11 cellular contexts compared by ENCODE assay signal in the genomic region with DNA sequence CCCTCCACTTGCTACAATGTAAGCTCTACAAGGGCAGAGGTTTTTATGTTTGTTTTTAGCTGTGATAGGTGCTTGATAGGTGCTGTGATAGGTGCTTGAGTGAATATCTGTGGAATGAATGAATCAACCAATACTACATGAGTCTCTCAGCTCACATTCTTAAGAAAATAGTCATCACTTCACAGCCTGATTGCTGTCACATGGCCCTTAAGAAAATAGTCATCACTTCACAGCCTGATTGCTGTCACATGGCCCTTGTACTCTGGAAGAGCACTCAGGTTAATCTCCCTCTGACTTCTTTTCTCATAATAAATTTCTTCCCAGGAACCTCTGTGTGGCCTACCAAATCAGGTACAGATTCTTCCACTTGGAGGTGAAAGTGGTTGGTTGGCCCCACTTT.
DNase-seq lines count a peak whose midpoint lies in the region.
"Had no signal": no experiment of that assay in that cellular context is flagged by ENCODE, and none has a peak within 500 bp of the region (broad histone marks: within the 10 kb centered on the region; RNA-seq: fewer than 3 reads in every experiment).

No MANE protein-coding gene starts in this region.

- H3K4me1 Mint-ChIP-seq in T-helper 2 cell treated with Interferon-gamma antibody and Interleukin-4, amounts not matched to agents 5 μg/mL and 100 μg/mL, for 36 hours (ENCODE audit: low read depth), result no peaks in the 10 kb centered on the region

- no peaks in the 10 kb centered on the region for H3K36me3 Mint-ChIP-seq in T-helper 2 cell treated with Interferon-gamma antibody and Interleukin-4, amounts not matched to agents 5 μg/mL and 100 μg/mL, for 36 hours (ENCODE audit: low read depth)

- H3K4me3 Mint-ChIP-seq in T-helper 2 cell treated with Interferon-gamma antibody and Interleukin-4, amounts not matched to agents 5 μg/mL and 100 μg/mL, for 36 hours, result no peak overlapping the region
- H3K4me3 Mint-ChIP-seq: dendritic cell treated with granulocyte-macrophage colony-stimulating factor and Interleukin-4, amounts not matched to agents 40 ng/mL and 50 ng/mL, for 4 days had no signal

- DNase-seq in DMS79 (lab: John Stamatoyannopoulos, UW) (peak; percentile 4), M059J (ENCODE audit: low read depth) (peak; percentile 89), dermis blood vessel endothelial cell (peak; percentile 85), myocyte (ENCODE audit: low read depth) (peak; percentile 17), HuH-7.5 (ENCODE audit: low spot score) (no peak), NCI-H2196 treated with DMSO at 0.1 percent for 48 hours (lab: John Stamatoyannopoulos, UW; ENCODE audit: unreplicated experiment) (no peak)
- no peak for DNase-seq in T-helper 2 cell treated with Interferon-gamma antibody and Interleukin-4, amounts not matched to agents 5 μg/mL and 100 μg/mL, for 36 hours (ENCODE audit: low spot score)
- DNase-seq in activated CD8-positive, alpha-beta memory T cell treated with anti-CD3 and anti-CD28 coated beads for 24 hours, result no peak
- DNase-seq: stimulated activated CD4-positive, alpha-beta T cell treated with anti-CD3 and anti-CD28 coated beads, Interleukin-4, amount 100 ng/mL, for 1 hour; WERI-Rb-1 had no signal

- H3K27ac Mint-ChIP-seq in T-helper 2 cell treated with Interferon-gamma antibody and Interleukin-4, amounts not matched to agents 5 μg/mL and 100 μg/mL, for 36 hours, result no peak overlapping the region
- H3K27ac Mint-ChIP-seq: dendritic cell treated with granulocyte-macrophage colony-stimulating factor and Interleukin-4, amounts not matched to agents 40 ng/mL and 50 ng/mL, for 4 days had no signal

- no peaks in the 10 kb centered on the region for H3K9me3 Mint-ChIP-seq in T-helper 2 cell treated with Interferon-gamma antibody and Interleukin-4, amounts not matched to agents 5 μg/mL and 100 μg/mL, for 36 hours
- H3K9me3 Mint-ChIP-seq: dendritic cell treated with granulocyte-macrophage colony-stimulating factor and Interleukin-4, amounts not matched to agents 40 ng/mL and 50 ng/mL, for 4 days had no signal

- no peaks in the 10 kb centered on the region for H3K27me3 Mint-ChIP-seq in T-helper 2 cell treated with Interferon-gamma antibody and Interleukin-4, amounts not matched to agents 5 μg/mL and 100 μg/mL, for 36 hours (ENCODE audit: low read depth)
- H3K27me3 Mint-ChIP-seq: dendritic cell treated with granulocyte-macrophage colony-stimulating factor and Interleukin-4, amounts not matched to agents 40 ng/mL and 50 ng/mL, for 4 days had no signal

Comparison
In these comparisons a context has a peak if more than half of its experiments do, and no peak if none do; other contexts are left out.
1. DNase-seq: peak in DMS79 (single experiment), M059J (single experiment), dermis blood vessel endothelial cell (single experiment) and myocyte (single experiment); none in HuH-7.5 (single experiment), NCI-H2196 treated with DMSO at 0.1 percent for 48 hours (single experiment), T-helper 2 cell treated with Interferon-gamma antibody and Interleukin-4, amounts not matched to agents 5 μg/mL and 100 μg/mL, for 36 hours (single experiment) and activated CD8-positive, alpha-beta memory T cell treated with anti-CD3 and anti-CD28 coated beads for 24 hours (single experiment).